In the genomic region with DNA sequence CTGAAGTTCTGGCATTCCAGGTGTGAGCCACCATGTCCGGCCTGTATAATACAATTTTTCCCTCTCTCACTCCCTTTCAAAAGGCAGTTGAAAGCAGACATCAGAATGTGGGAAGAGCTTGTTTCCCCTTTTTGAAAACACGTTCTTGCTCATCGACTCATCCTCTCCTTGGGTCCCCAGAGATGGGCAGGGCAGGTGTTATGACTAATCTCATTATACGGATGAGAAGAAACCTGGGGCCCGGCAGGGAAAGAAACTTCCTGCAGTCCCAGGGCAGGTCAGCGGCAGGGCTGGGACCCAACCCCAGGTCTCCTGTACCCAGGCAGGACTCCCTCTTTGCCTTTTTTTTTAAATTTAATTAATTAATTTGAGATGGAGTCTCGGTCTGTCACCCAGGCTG, we compare ENCODE assay signal across 14 cellular contexts. TPM values are rescaled to one million over a fixed set of nuclear protein-coding genes. Genes with fewer than 3 reads are reported as not detected.
DNase-seq lines count a peak whose midpoint lies in the region; ATAC-seq and TF ChIP-seq lines count a peak whose summit lies in the region.
"Not testable (repeated sequence)": the region's sequence is repeated elsewhere in the genome, so short reads cannot be mapped to it uniquely, and the experiment has no call there.
"Had no signal": no experiment of that assay in that cellular context is flagged by ENCODE, and none has a peak within 500 bp of the region (broad histone marks: within the 10 kb centered on the region; RNA-seq: fewer than 3 reads in every experiment).

No MANE protein-coding gene starts in this region.

- peak overlapping the region; percentile 53 for H3K27ac Mint-ChIP-seq in activated B cell treated with CpG ODN at 0.5 μM for 24 hours
- peak overlapping the region; percentile 51 for H3K27ac Mint-ChIP-seq in stimulated activated naive B cell treated with anti-CD40 and anti-IgM and Interleukin-4, amounts not matched to agents 10 μg/mL and 1 μg/mL and 100 μg/mL, for 72 hours

- intact Hi-C loops in activated B cell treated with CpG ODN at 0.5 μM for 24 hours (cut with micrococcal nuclease) = not testable (repeated sequence)

- ATAC-seq in GM19372 (IDR thresholded peaks at IDR 0.05; ENCODE audit: low read depth, unreplicated experiment) (peak; percentile 80), HG02571 (IDR thresholded peaks at IDR 0.05; ENCODE audit: unreplicated experiment) (peak; percentile 83), HG03135 (IDR thresholded peaks at IDR 0.05; ENCODE audit: unreplicated experiment) (peak; percentile 71), activated B cell treated with CpG ODN at 0.5 μM for 24 hours (ENCODE audit: low read depth) (peak; percentile 99), esophagus mucosa (peak; percentile 67)
- ATAC-seq in stimulated activated naive B cell treated with anti-CD40 and anti-IgM and Interleukin-4, amounts not matched to agents 10 μg/mL and 1 μg/mL and 100 μg/mL, for 72 hours (replicated peaks) = peak; percentile 97 to 98

- CTCF ChIA-PET in activated B cell treated with CpG ODN at 0.5 μM for 24 hours (lab: Charles Lee) = not testable (repeated sequence)

- not testable (repeated sequence) for H3K36me3 Mint-ChIP-seq in activated B cell treated with CpG ODN at 0.5 μM for 24 hours (ENCODE audit: low read depth); stimulated activated naive B cell treated with anti-CD40 and anti-IgM and Interleukin-4, amounts not matched to agents 10 μg/mL and 1 μg/mL and 100 μg/mL, for 72 hours

- DNase-seq in ELR (ENCODE audit: low read depth) (peak; percentile 91), LHCN-M2 (ENCODE audit: low read depth) (peak; percentile 81), activated B cell treated with CpG ODN at 0.5 μM for 24 hours (peak; percentile 48)
- DNase-seq in stimulated activated naive B cell treated with anti-CD40 and anti-IgM and Interleukin-4, amounts not matched to agents 10 μg/mL and 1 μg/mL and 100 μg/mL, for 72 hours = peak; percentile 66

- H3K9me3 Mint-ChIP-seq in activated B cell treated with CpG ODN at 0.5 μM for 24 hours; stimulated activated naive B cell treated with anti-CD40 and anti-IgM and Interleukin-4, amounts not matched to agents 10 μg/mL and 1 μg/mL and 100 μg/mL, for 72 hours: not testable (repeated sequence)

- POLR2A ChIA-PET in activated B cell treated with CpG ODN at 0.5 μM for 24 hours (lab: Charles Lee) = interaction anchor here (0.6 to 0.7 kb wide), 2 partner anchors 828 to 1165 kb away, joined by 3 to 12 read pairs; partner anchors contain the start of gene RAMP3

- peak overlapping the region; percentile 11 for H3K4me3 Mint-ChIP-seq in activated B cell treated with CpG ODN at 0.5 μM for 24 hours
- not testable (repeated sequence) for H3K4me3 Mint-ChIP-seq in stimulated activated naive B cell treated with anti-CD40 and anti-IgM and Interleukin-4, amounts not matched to agents 10 μg/mL and 1 μg/mL and 100 μg/mL, for 72 hours

- H3K27me3 Mint-ChIP-seq in activated B cell treated with CpG ODN at 0.5 μM for 24 hours; stimulated activated naive B cell treated with anti-CD40 and anti-IgM and Interleukin-4, amounts not matched to agents 10 μg/mL and 1 μg/mL and 100 μg/mL, for 72 hours: not testable (repeated sequence)

- not testable (repeated sequence) for H3K4me1 Mint-ChIP-seq in activated B cell treated with CpG ODN at 0.5 μM for 24 hours; stimulated activated naive B cell treated with anti-CD40 and anti-IgM and Interleukin-4, amounts not matched to agents 10 μg/mL and 1 μg/mL and 100 μg/mL, for 72 hours

- not testable (repeated sequence) for TF ChIP-seq CTCF in activated B cell treated with CpG ODN at 0.5 μM for 24 hours (IDR thresholded peaks at IDR 0.05)

RNA-seq across cellular contexts. Expression of gene SPDYE1, which starts 4.8 kb away (rescaled TPM):
- total RNA-seq in LHCN-M2 (2014; rRNA removed) (not detected in 2 replicates), activated B cell treated with CpG ODN at 0.5 μM for 24 hours (not detected in 2 replicates), esophagus mucosa (not detected)
- 0.16 TPM for polyA plus RNA-seq in LHCN-M2 (2012)
- total RNA-seq: activated T-helper 2 cell treated with anti-CD3 and anti-CD28 coated beads, Interferon-gamma antibody, Interleukin-2, Interleukin-4, amounts not matched to agents 10 μg/mL and 5 μg/mL and 100 μg/mL, durations not matched to agents 14 hours and 24 hours and 36 hours; breast epithelium; CD4-positive, alpha-beta T cell; left ventricle myocardium inferior; T-helper 1 cell treated with Interleukin-12 subunit alpha and Interleukin-12 subunit beta and Interleukin-4 antibody, amounts not matched to agents 30 ng/mL and 1 ng/mL, for 36 hours had no signal
- polyA plus RNA-seq: neural cell had no signal

RNA-seq across cellular contexts. Expression of gene DBNL, which starts 51.6 kb away (rescaled TPM):
- total RNA-seq in LHCN-M2 (2014; rRNA removed) (226 and 271 TPM in 2 replicates), activated B cell treated with CpG ODN at 0.5 μM for 24 hours (198 and 210 TPM in 2 replicates), esophagus mucosa (157 TPM)
- 199 TPM for polyA plus RNA-seq in LHCN-M2 (2012)

Comparison
In these comparisons a context has a peak if more than half of its experiments do, and no peak if none do; other contexts are left out.
1. Peak in every context shown above with its lines: DNase-seq and ATAC-seq.